ENCODE assay signal across 24 cellular contexts in genomic region chr3:57036952-57037351, GRCh38. TPM values are rescaled to one million over a fixed set of nuclear protein-coding genes. Genes with fewer than 3 reads are reported as not detected.
"Had no signal": no experiment of that assay in that cellular context is flagged by ENCODE, and none has a peak within 500 bp of the region (broad histone marks: within the 10 kb centered on the region; RNA-seq: fewer than 3 reads in every experiment).

No MANE protein-coding gene starts in this region.

- H3K9me3 ChIP-seq: colonic mucosa, esophagus squamous epithelium, gastroesophageal sphincter, ovary, tibial artery, upper lobe of left lung, uterus had no signal

- H3K36me3 ChIP-seq: colonic mucosa, neural progenitor cell, ovary, upper lobe of left lung, uterus had no signal

- FAIRE-seq: kidney had no signal

- ATAC-seq: gastroesophageal sphincter, left colon, natural killer cell, sciatic nerve had no signal

- H3K4me3 ChIP-seq: colonic mucosa, esophagus squamous epithelium, gastroesophageal sphincter, hepatocyte, neural progenitor cell, ovary, skin epidermis, tibial artery, upper lobe of left lung, uterus had no signal

- H3K4me2 ChIP-seq: hepatocyte, neural progenitor cell had no signal

- H3K27me3 ChIP-seq: colonic mucosa, esophagus squamous epithelium, gastroesophageal sphincter, hepatocyte, neural progenitor cell, ovary, tibial artery, upper lobe of left lung, uterus had no signal

- H3K9ac ChIP-seq: neural progenitor cell had no signal

- DNase-seq: colonic mucosa; dermis blood vessel endothelial cell; esophagus squamous epithelium; foreskin fibroblast; glutamatergic neuron; kidney; left colon; natural killer cell; nucleus accumbens; ovary; stimulated activated CD4-positive, alpha-beta T cell treated with anti-CD3 and anti-CD28 coated beads, Interleukin-12 subunit alpha, Interleukin-12 subunit beta, amount 100 ng/mL, for 4 hours; stimulated activated naive CD4-positive, alpha-beta T cell; tibial artery; upper lobe of left lung; uterus had no signal

- H2AFZ ChIP-seq: hepatocyte, neural progenitor cell had no signal

- H3K27ac ChIP-seq: colonic mucosa, esophagus squamous epithelium, gastroesophageal sphincter, hepatocyte, neural progenitor cell, ovary, skin epidermis, tibial artery, upper lobe of left lung, uterus had no signal

- H3K4me1 ChIP-seq: colonic mucosa, neural progenitor cell, tibial artery, upper lobe of left lung, uterus had no signal

RNA-seq across cellular contexts. Expression of gene SPATA12, which starts 23.5 kb away (rescaled TPM):
- total RNA-seq: cerebellum, gastroesophageal sphincter, kidney, left colon, lower leg skin, mesothelial cell of epicardium, natural killer cell, sciatic nerve, temporal lobe had no signal
